In the genomic region with DNA sequence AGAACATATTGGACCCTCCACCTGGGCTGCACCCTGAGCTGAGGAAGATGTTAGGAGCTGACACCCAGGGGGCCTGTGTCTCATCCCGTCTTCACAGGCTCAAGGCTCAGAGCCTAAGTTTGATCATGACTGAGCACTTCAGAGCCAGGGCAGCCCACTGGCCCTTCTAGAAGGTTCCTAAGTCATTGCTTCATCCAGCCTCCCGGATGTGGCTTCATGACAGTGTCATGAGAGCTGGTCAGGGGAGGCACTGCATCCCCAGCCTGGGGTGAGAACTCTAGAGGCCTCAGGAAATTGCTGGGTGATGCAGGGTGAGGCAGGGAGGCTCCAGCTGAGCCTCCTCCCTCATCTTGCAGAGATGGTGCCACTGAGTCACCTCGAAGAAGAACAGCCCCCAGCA, we compare ENCODE assay signal across 15 cellular contexts. TPM values are rescaled to one million over a fixed set of nuclear protein-coding genes. Genes with fewer than 3 reads are reported as not detected.
A peak's percentile ranks its signal among the peaks of the same experiment; 100 is the strongest.
DNase-seq lines count a peak whose midpoint lies in the region; ATAC-seq and TF ChIP-seq lines count a peak whose summit lies in the region.
"Had no signal": no experiment of that assay in that cellular context is flagged by ENCODE, and none has a peak within 500 bp of the region (broad histone marks: within the 10 kb centered on the region; RNA-seq: fewer than 3 reads in every experiment).

No MANE protein-coding gene starts in this region.

- no peaks in the 10 kb centered on the region for H3K9me3 Mint-ChIP-seq in activated T-helper 17 cell treated with anti-CD3 and anti-CD28 coated beads, Interleukin-2, amount 50 U/mL, for 72 hours
- H3K9me3 Mint-ChIP-seq: CD8-positive, alpha-beta T cell; dendritic cell treated with granulocyte-macrophage colony-stimulating factor and Interleukin-4, amounts not matched to agents 40 ng/mL and 50 ng/mL, for 4 days had no signal

- ATAC-seq in activated T-helper 17 cell treated with anti-CD3 and anti-CD28 coated beads, Interleukin-2, amount 50 U/mL, for 72 hours (replicated peaks): peak; percentile 71
- ATAC-seq: CD8-positive, alpha-beta T cell; HCT116 had no signal

- peak overlapping the region; percentile 66 for H3K27ac Mint-ChIP-seq in activated T-helper 17 cell treated with anti-CD3 and anti-CD28 coated beads, Interleukin-2, amount 50 U/mL, for 72 hours
- H3K27ac Mint-ChIP-seq: CD8-positive, alpha-beta T cell; dendritic cell treated with granulocyte-macrophage colony-stimulating factor and Interleukin-4, amounts not matched to agents 40 ng/mL and 50 ng/mL, for 4 days had no signal

- H3K4me3 ChIP-seq in NB4 (ENCODE audit: low read depth, low read length): no peak overlapping the region
- H3K4me3 ChIP-seq in neutrophil (ENCODE audit: low read depth in 1 of 2, low read length in 1 of 2): no peak overlapping the region
- H3K4me3 ChIP-seq: Peyer's patch had no signal

- H3K4me1 ChIP-seq in neutrophil (ENCODE audit: control insufficient read depth in 1 of 2, insufficient read depth in 1 of 2, low read depth in 1 of 2, low read length in 1 of 2): peaks cover 17 to 19% of the 10 kb centered on the region in 2 experiments
- H3K4me1 ChIP-seq: Peyer's patch had no signal

- no peaks in the 10 kb centered on the region for H3K27me3 ChIP-seq in neutrophil
- H3K27me3 ChIP-seq: Peyer's patch had no signal

- H3K9me3 ChIP-seq in neutrophil: peaks cover 5% of the 10 kb centered on the region
- H3K9me3 ChIP-seq: Peyer's patch had no signal

- peaks cover 98% of the 10 kb centered on the region for H3K36me3 ChIP-seq in neutrophil

- no peak for TF ChIP-seq POLR2A in NB4 (IDR thresholded peaks at IDR 0.05; ENCODE audit: extremely low read depth, insufficient read length)

- no peaks in the 10 kb centered on the region for H3K27me3 Mint-ChIP-seq in activated T-helper 17 cell treated with anti-CD3 and anti-CD28 coated beads, Interleukin-2, amount 50 U/mL, for 72 hours
- H3K27me3 Mint-ChIP-seq: dendritic cell treated with granulocyte-macrophage colony-stimulating factor and Interleukin-4, amounts not matched to agents 40 ng/mL and 50 ng/mL, for 4 days had no signal

- TF ChIP-seq CTCF in NB4 (IDR thresholded peaks at IDR 0.05; ENCODE audit: low read depth, low read length): no peak
- TF ChIP-seq CTCF in neutrophil (IDR thresholded peaks at IDR 0.05): peak; percentile 11

- peak overlapping the region; percentile 73 for H3K27ac ChIP-seq in neutrophil
- H3K27ac ChIP-seq: 22Rv1, Peyer's patch had no signal

- H3K36me3 Mint-ChIP-seq in activated T-helper 17 cell treated with anti-CD3 and anti-CD28 coated beads, Interleukin-2, amount 50 U/mL, for 72 hours (ENCODE audit: low read depth): peaks cover 97% of the 10 kb centered on the region

- H3K4me1 Mint-ChIP-seq in activated T-helper 17 cell treated with anti-CD3 and anti-CD28 coated beads, Interleukin-2, amount 50 U/mL, for 72 hours: no peaks in the 10 kb centered on the region

- H3K4me3 Mint-ChIP-seq in activated T-helper 17 cell treated with anti-CD3 and anti-CD28 coated beads, Interleukin-2, amount 50 U/mL, for 72 hours: no peak overlapping the region
- H3K4me3 Mint-ChIP-seq: CD8-positive, alpha-beta T cell; dendritic cell treated with granulocyte-macrophage colony-stimulating factor and Interleukin-4, amounts not matched to agents 40 ng/mL and 50 ng/mL, for 4 days had no signal

- DNase-seq in NK-92 treated with Interleukin-12 subunit alpha and Interleukin-12 subunit beta, amount 100 ng/mL, for 24 hours (lab: John Stamatoyannopoulos, UW): peak; percentile 78
- DNase-seq in NK-92 (lab: John Stamatoyannopoulos, UW; ENCODE audit: unreplicated experiment): no peak
- peak; percentile 84 for DNase-seq in NB4 (ENCODE audit: low read depth)
- no peak for DNase-seq in NCI-H1694 treated with DMSO at 0.1 percent for 48 hours (lab: John Stamatoyannopoulos, UW)
- no peak for DNase-seq in NCI-H1436 treated with DMSO at 0.1 percent for 48 hours (lab: John Stamatoyannopoulos, UW)
- no peak for DNase-seq in DMS153 treated with DMSO at 0.1 percent for 48 hours (lab: John Stamatoyannopoulos, UW; ENCODE audit: unreplicated experiment)
- DNase-seq: CD8-positive, alpha-beta T cell; mammary epithelial cell; NCI-H2227 treated with DMSO at 0.1 percent for 48 hours; Peyer's patch had no signal

RNA-seq across cellular contexts. Expression of a gene that starts 24.9 kb away (rescaled TPM):
- total RNA-seq in activated T-helper 17 cell treated with anti-CD3 and anti-CD28 coated beads, Interleukin-2, amount 50 U/mL, for 72 hours: 10 to 100 TPM; 13.0 to 21.8 TPM

RNA-seq across cellular contexts. Expression of a gene that starts 30.5 kb away (rescaled TPM):
- total RNA-seq in activated T-helper 17 cell treated with anti-CD3 and anti-CD28 coated beads, Interleukin-2, amount 50 U/mL, for 72 hours: 10 to 100 TPM; 23.5 to 46.6 TPM

RNA-seq across cellular contexts. Expression of a gene that starts 41.3 kb away (rescaled TPM):
- 10 to 100 TPM; 28.6 to 54.5 TPM for total RNA-seq in activated T-helper 17 cell treated with anti-CD3 and anti-CD28 coated beads, Interleukin-2, amount 50 U/mL, for 72 hours
- total RNA-seq: mammary epithelial cell had no signal

RNA-seq across cellular contexts. Expression of a gene that starts 45.6 kb away (rescaled TPM):
- total RNA-seq in activated T-helper 17 cell treated with anti-CD3 and anti-CD28 coated beads, Interleukin-2, amount 50 U/mL, for 72 hours: 10 to 100 TPM; 51.7 to 81.1 TPM

Comparison
In these comparisons a context has a peak if more than half of its experiments do, and no peak if none do; other contexts are left out.
1. DNase-seq: peak in NK-92 treated with Interleukin-12 subunit alpha and Interleukin-12 subunit beta, amount 100 ng/mL, for 24 hours (single experiment) and NB4 (single experiment); none in NK-92 (single experiment), NCI-H1694 treated with DMSO at 0.1 percent for 48 hours (single experiment), NCI-H1436 treated with DMSO at 0.1 percent for 48 hours (single experiment) and DMS153 treated with DMSO at 0.1 percent for 48 hours (single experiment).